In the genomic region with DNA sequence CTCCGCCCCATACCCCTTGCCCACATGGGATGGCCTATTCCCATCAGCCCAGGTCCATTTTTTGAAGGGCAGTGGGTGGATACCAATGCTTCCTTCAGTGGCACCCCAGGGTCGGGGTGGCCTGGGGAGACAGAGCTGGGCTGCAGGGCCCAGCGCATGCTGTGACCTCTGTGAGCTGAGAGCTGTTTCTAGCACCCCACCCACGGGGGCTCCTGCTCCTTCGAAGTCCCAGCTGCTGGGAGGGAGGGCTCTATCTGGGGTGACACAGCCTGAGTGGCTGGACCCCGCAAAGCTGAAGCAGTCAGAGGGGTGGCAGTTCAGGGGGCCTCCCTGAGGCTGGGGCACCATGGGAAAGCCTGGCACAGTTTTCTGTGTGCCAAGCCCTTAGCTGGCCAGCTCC, we compare ENCODE assay signal across 17 cellular contexts. TPM values are rescaled to one million over a fixed set of nuclear protein-coding genes. Genes with fewer than 3 reads are reported as not detected.
"Had no signal": no experiment of that assay in that cellular context is flagged by ENCODE, and none has a peak within 500 bp of the region (broad histone marks: within the 10 kb centered on the region; RNA-seq: fewer than 3 reads in every experiment).

No MANE protein-coding gene starts in this region.

- DNase-seq: effector memory CD8-positive, alpha-beta T cell; gastrocnemius medialis; immature natural killer cell; midbrain; psoas muscle; retina; stimulated activated CD4-positive, alpha-beta T cell treated with anti-CD3 and anti-CD28 coated beads, Interleukin-2, amount 100 ng/mL, for 24 hours; stimulated activated CD4-positive, alpha-beta T cell treated with anti-CD3 and anti-CD28 coated beads, Interleukin-4, amount 100 ng/mL, for 4 hours; stimulated activated naive B cell treated with anti-CD40 and anti-IgM and Interleukin-4, amounts not matched to agents 10 μg/mL and 1 μg/mL and 100 μg/mL, for 72 hours; stimulated activated naive CD8-positive, alpha-beta T cell treated with anti-CD3 and anti-CD28 coated beads, Interleukin-15, amount 100 ng/mL, for 72 hours; testis had no signal

- H3K27ac ChIP-seq: epithelial cell of prostate, psoas muscle, testis, tibial nerve had no signal

- H3K4me3 ChIP-seq: esophagus muscularis mucosa, gastrocnemius medialis, psoas muscle, sigmoid colon, skin epidermis, testis, tibial nerve had no signal

- H3K27me3 ChIP-seq: esophagus muscularis mucosa, gastrocnemius medialis, sigmoid colon, testis, tibial nerve had no signal

- ATAC-seq: effector memory CD8-positive, alpha-beta T cell; gastrocnemius medialis; natural killer cell treated with Interleukin-12 subunit alpha and Interleukin-12 subunit beta and Interleukin-15 and Interleukin-18, amount 100 ng/mL, for 72 hours; stimulated activated naive B cell treated with anti-CD40 and anti-IgM and Interleukin-4, amounts not matched to agents 10 μg/mL and 1 μg/mL and 100 μg/mL, for 72 hours; stimulated activated naive CD8-positive, alpha-beta T cell treated with anti-CD3 and anti-CD28 coated beads, Interleukin-15, amount 100 ng/mL, for 72 hours had no signal

- H3K9me3 ChIP-seq: esophagus muscularis mucosa, gastrocnemius medialis, psoas muscle, sigmoid colon, testis, tibial nerve had no signal

RNA-seq across cellular contexts. Expression of a gene that starts 24.6 kb away (rescaled TPM):
- polyA plus RNA-seq: immature natural killer cell had no signal
